Comparison of ENCODE assay signal across 15 cellular contexts in the genomic region with DNA sequence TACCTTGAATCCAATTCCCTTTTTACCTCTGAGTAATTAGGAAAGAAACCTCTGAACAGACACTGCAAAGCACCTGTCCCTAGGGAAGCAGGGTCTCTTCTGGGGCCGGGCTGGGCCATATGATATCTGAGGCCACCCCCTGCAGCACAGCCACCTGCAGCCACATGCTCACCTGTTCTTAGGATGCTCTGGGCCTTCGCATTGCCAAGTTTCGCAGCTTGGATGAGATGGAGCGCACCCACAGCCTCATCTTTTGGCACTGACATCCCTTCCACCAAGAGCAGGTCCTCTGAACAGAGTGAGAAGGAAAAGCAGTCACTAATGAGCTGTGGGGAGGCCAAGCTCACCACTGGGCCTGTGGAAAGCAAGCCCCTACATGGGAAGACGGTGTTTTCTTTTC.
DNase-seq lines count a peak whose midpoint lies in the region; ATAC-seq lines count a peak whose summit lies in the region.
"Had no signal": no experiment of that assay in that cellular context is flagged by ENCODE, and none has a peak within 500 bp of the region (broad histone marks: within the 10 kb centered on the region; RNA-seq: fewer than 3 reads in every experiment).

No MANE protein-coding gene starts in this region.

- peaks cover 7% of the 10 kb centered on the region for H3K9me3 Mint-ChIP-seq in activated naive CD4-positive, alpha-beta T cell treated with anti-CD3 and anti-CD28 coated beads, Interleukin-2, amount 10 ng/mL, durations not matched to agents 7 days and 5 days
- peaks cover 5% of the 10 kb centered on the region in 2 donors for H3K9me3 Mint-ChIP-seq in stimulated activated naive B cell treated with anti-CD40 and anti-IgM and Interleukin-4, amounts not matched to agents 10 μg/mL and 1 μg/mL and 100 μg/mL, for 72 hours

- CTCF ChIA-PET in activated naive CD4-positive, alpha-beta T cell treated with anti-CD3 and anti-CD28 coated beads, Interleukin-2, amount 10 ng/mL, durations not matched to agents 7 days and 5 days (lab: Charles Lee) = interaction anchor here (0.8 to 1.1 kb wide), 3 partner anchors 15 to 31 kb away, joined by 3 to 5 read pairs (median 3); a partner anchor contains a TSS

- peak overlapping the region; percentile 80 for H3K27ac Mint-ChIP-seq in activated naive CD4-positive, alpha-beta T cell treated with anti-CD3 and anti-CD28 coated beads, Interleukin-2, amount 10 ng/mL, durations not matched to agents 7 days and 5 days
- H3K27ac Mint-ChIP-seq in stimulated activated naive B cell treated with anti-CD40 and anti-IgM and Interleukin-4, amounts not matched to agents 10 μg/mL and 1 μg/mL and 100 μg/mL, for 72 hours = peak overlapping the region; percentile 83

- H3K36me3 Mint-ChIP-seq in activated naive CD4-positive, alpha-beta T cell treated with anti-CD3 and anti-CD28 coated beads, Interleukin-2, amount 10 ng/mL, durations not matched to agents 7 days and 5 days = peaks cover 69% of the 10 kb centered on the region
- H3K36me3 Mint-ChIP-seq in stimulated activated naive B cell treated with anti-CD40 and anti-IgM and Interleukin-4, amounts not matched to agents 10 μg/mL and 1 μg/mL and 100 μg/mL, for 72 hours = peaks cover 41 to 54% of the 10 kb centered on the region in 2 donors

- peak overlapping the region; percentile 1 for H3K4me3 Mint-ChIP-seq in activated naive CD4-positive, alpha-beta T cell treated with anti-CD3 and anti-CD28 coated beads, Interleukin-2, amount 10 ng/mL, durations not matched to agents 7 days and 5 days
- H3K4me3 Mint-ChIP-seq in stimulated activated naive B cell treated with anti-CD40 and anti-IgM and Interleukin-4, amounts not matched to agents 10 μg/mL and 1 μg/mL and 100 μg/mL, for 72 hours = no peak overlapping the region
- H3K4me3 Mint-ChIP-seq: naive B cell had no signal

- peak; percentile 24 for DNase-seq in activated naive CD4-positive, alpha-beta T cell treated with anti-CD3 and anti-CD28 coated beads, Interleukin-2, amount 10 ng/mL, durations not matched to agents 7 days and 5 days
- DNase-seq in activated naive CD4-positive, alpha-beta T cell treated with anti-CD3 and anti-CD28 coated beads, Interleukin-2, amount 50 U/mL, for 16 hours = no peak
- DNase-seq in NCI-H69 (lab: John Stamatoyannopoulos, UW) (peak; percentile 62), cerebellar cortex (ENCODE audit: low spot score) (peak; percentile 85), HCEC 1CT (no peak), NCI-H1417 treated with DMSO at 0.1 percent for 48 hours (lab: John Stamatoyannopoulos, UW) (no peak)
- DNase-seq in stimulated activated naive B cell treated with anti-CD40 and anti-IgM and Interleukin-4, amounts not matched to agents 10 μg/mL and 1 μg/mL and 100 μg/mL, for 72 hours = no peak
- DNase-seq: activated gamma-delta T cell treated with Interleukin-2 at 50 U/mL for 16 hours; left ventricle myocardium superior; naive B cell; NCI-H1694 treated with DMSO at 0.1 percent for 48 hours; NK-92 treated with Interleukin-12 subunit alpha and Interleukin-12 subunit beta, amount 100 ng/mL, for 24 hours; stimulated activated CD4-positive, alpha-beta T cell treated with anti-CD3 and anti-CD28 coated beads, Interleukin-1b, Interleukin-23, amount 100 ng/mL, for 48 hours; T-helper 9 cell had no signal

- ATAC-seq in stimulated activated naive B cell treated with anti-CD40 and anti-IgM and Interleukin-4, amounts not matched to agents 10 μg/mL and 1 μg/mL and 100 μg/mL, for 72 hours (replicated peaks) = peak; percentile 23 to 31
- ATAC-seq in GM19023 (IDR thresholded peaks at IDR 0.05; ENCODE audit: unreplicated experiment) = no peak

- no peaks in the 10 kb centered on the region for H3K27me3 Mint-ChIP-seq in activated naive CD4-positive, alpha-beta T cell treated with anti-CD3 and anti-CD28 coated beads, Interleukin-2, amount 10 ng/mL, durations not matched to agents 7 days and 5 days
- no peaks in the 10 kb centered on the region for H3K27me3 Mint-ChIP-seq in stimulated activated naive B cell treated with anti-CD40 and anti-IgM and Interleukin-4, amounts not matched to agents 10 μg/mL and 1 μg/mL and 100 μg/mL, for 72 hours
- H3K27me3 Mint-ChIP-seq: naive B cell had no signal

- H3K4me1 Mint-ChIP-seq in activated naive CD4-positive, alpha-beta T cell treated with anti-CD3 and anti-CD28 coated beads, Interleukin-2, amount 10 ng/mL, durations not matched to agents 7 days and 5 days = peaks cover 55% of the 10 kb centered on the region
- H3K4me1 Mint-ChIP-seq in stimulated activated naive B cell treated with anti-CD40 and anti-IgM and Interleukin-4, amounts not matched to agents 10 μg/mL and 1 μg/mL and 100 μg/mL, for 72 hours = peaks cover 21 to 23% of the 10 kb centered on the region in 2 donors

Comparison
In these comparisons a context has a peak if more than half of its experiments do, and no peak if none do; other contexts are left out.
1. DNase-seq: peak in activated naive CD4-positive, alpha-beta T cell treated with anti-CD3 and anti-CD28 coated beads, Interleukin-2, amount 10 ng/mL, durations not matched to agents 7 days and 5 days (single experiment), NCI-H69 (single experiment) and cerebellar cortex (single experiment); none in activated naive CD4-positive, alpha-beta T cell treated with anti-CD3 and anti-CD28 coated beads, Interleukin-2, amount 50 U/mL, for 16 hours (single experiment), stimulated activated naive B cell treated with anti-CD40 and anti-IgM and Interleukin-4, amounts not matched to agents 10 μg/mL and 1 μg/mL and 100 μg/mL, for 72 hours (single experiment), HCEC 1CT (single experiment) and NCI-H1417 treated with DMSO at 0.1 percent for 48 hours (single experiment).